Comparison of ENCODE assay signal across 25 cellular contexts in genomic region chr12:27604431-27604830, GRCh38.
"Had no signal": no experiment of that assay in that cellular context is flagged by ENCODE, and none has a peak within 500 bp of the region (broad histone marks: within the 10 kb centered on the region; RNA-seq: fewer than 3 reads in every experiment).

No MANE protein-coding gene starts in this region.

- FAIRE-seq: TTC549 had no signal

- DNase-seq: activated CD4-positive, alpha-beta T cell treated with anti-CD3 and anti-CD28 coated beads for 4 hours; activated CD4-positive, alpha-beta T cell treated with anti-CD3 and anti-CD28 coated beads, Interleukin-2, amount 50 U/mL, for 4 hours; activated effector memory CD4-positive, alpha-beta T cell treated with Interleukin-2 at 50 U/mL for 16 hours; activated naive CD4-positive, alpha-beta T cell treated with anti-CD3 and anti-CD28 coated beads, Interleukin-2, amount 10 ng/mL, durations not matched to agents 7 days and 5 days; activated T-cell treated with anti-CD3 and anti-CD28 coated beads for 4 hours; amniotic stem cell; central memory CD4-positive, alpha-beta T cell; endodermal cell; foreskin keratinocyte; kidney glomerular epithelial cell; lower lobe of right lung; ovary; retina; stimulated activated CD4-positive, alpha-beta T cell treated with anti-CD3 and anti-CD28 coated beads, Interleukin-12 subunit alpha, Interleukin-12 subunit beta, amount 100 ng/mL, for 4 hours; stimulated activated CD4-positive, alpha-beta T cell treated with anti-CD3 and anti-CD28 coated beads, Interleukin-4, amount 100 ng/mL, for 1 hour; stimulated activated naive CD8-positive, alpha-beta T cell treated with anti-CD3 and anti-CD28 coated beads, Interleukin-15, Interleukin-2, amounts not matched to agents 100 U/mL and 50 U/mL, for 24 hours; uterus had no signal

- ATAC-seq: foreskin keratinocyte; left lobe of liver; lower lobe of right lung; sciatic nerve; stimulated activated naive CD8-positive, alpha-beta T cell treated with anti-CD3 and anti-CD28 coated beads, Interleukin-15, Interleukin-2, amounts not matched to agents 100 U/mL and 50 U/mL, for 24 hours had no signal

- H3K27ac ChIP-seq: esophagus muscularis mucosa, foreskin keratinocyte, lower lobe of right lung, neutrophil, ovary, prostate gland, skin epidermis, uterus, VCaP had no signal
